Comparison of ENCODE assay signal across 8 cellular contexts in genomic region chr22:24894998-24895397, GRCh38. TPM values are rescaled to one million over a fixed set of nuclear protein-coding genes. Genes with fewer than 3 reads are reported as not detected.
DNase-seq lines count a peak whose midpoint lies in the region; ATAC-seq and FAIRE-seq lines count a peak whose summit lies in the region.

No MANE protein-coding gene starts in this region.

- H3K27ac ChIP-seq in SJCRH30: no peak overlapping the region

- peak; percentile 58 for DNase-seq in H7
- peak; percentile 14 to 41 for DNase-seq in SJCRH30
- DNase-seq in left cardiac atrium: peak; percentile 87
- DNase-seq in RCC 7860 (ENCODE audit: low spot score): no peak
- no peak for DNase-seq in activated CD4-positive, alpha-beta memory T cell treated with anti-CD3 and anti-CD28 coated beads for 36 hours

- no peaks in the 10 kb centered on the region for H3K9me3 ChIP-seq in SJCRH30 (replicated peaks)
- no peaks in the 10 kb centered on the region for H3K9me3 ChIP-seq in skeletal muscle satellite cell (replicated peaks; ENCODE audit: low read length)

- H3K4me1 ChIP-seq in SJCRH30 (peaks cover 7% of the 10 kb centered on the region), skeletal muscle satellite cell (ENCODE audit: control insufficient read depth, insufficient read depth, low read length) (peaks cover 21% of the 10 kb centered on the region)

- CTCF ChIA-PET in activated CD4-positive, alpha-beta memory T cell treated with anti-CD3 and anti-CD28 coated beads for 36 hours (lab: Charles Lee): no interaction called here

- peak overlapping the region; percentile 42 for H3K9ac ChIP-seq in skeletal muscle satellite cell (ENCODE audit: low read depth, low read length)

- no peak overlapping the region for H3K4me3 Mint-ChIP-seq in activated CD4-positive, alpha-beta memory T cell treated with anti-CD3 and anti-CD28 coated beads for 36 hours

- no peak for FAIRE-seq in RCC 7860 (lab: Jason Lieb, UNC)

- no peaks in the 10 kb centered on the region for H3K27me3 ChIP-seq in H7 (ENCODE audit: control insufficient read depth, insufficient read depth, low read length)
- H3K27me3 ChIP-seq in SJCRH30: no peaks in the 10 kb centered on the region
- peaks cover 8% of the 10 kb centered on the region for H3K27me3 ChIP-seq in skeletal muscle satellite cell (ENCODE audit: control insufficient read depth, insufficient read depth, low read length)

- H3K4me1 Mint-ChIP-seq in activated CD4-positive, alpha-beta memory T cell treated with anti-CD3 and anti-CD28 coated beads for 36 hours (ENCODE audit: low read depth): no peaks in the 10 kb centered on the region

- no peaks in the 10 kb centered on the region for H3K27me3 Mint-ChIP-seq in activated CD4-positive, alpha-beta memory T cell treated with anti-CD3 and anti-CD28 coated beads for 36 hours

- H3K4me3 ChIP-seq in H7 (ENCODE audit: insufficient read depth, low read depth, low read length) (no peak overlapping the region), SJCRH30 (no peak overlapping the region), skeletal muscle satellite cell (ENCODE audit: low read length) (peak overlapping the region; percentile 36)

- H3K36me3 Mint-ChIP-seq in activated CD4-positive, alpha-beta memory T cell treated with anti-CD3 and anti-CD28 coated beads for 36 hours: no peaks in the 10 kb centered on the region

- peak; percentile 85 to 87 for ATAC-seq in left cardiac atrium
- no peak for ATAC-seq in GM21717 (IDR thresholded peaks at IDR 0.05; ENCODE audit: unreplicated experiment)
- ATAC-seq in GM19395 (IDR thresholded peaks at IDR 0.05; ENCODE audit: unreplicated experiment): no peak

- peak overlapping the region; percentile 73 for H3K4me2 ChIP-seq in skeletal muscle satellite cell (ENCODE audit: low read length)

- intact Hi-C loops in left cardiac atrium (cut with DNase I): no loop called here
- intact Hi-C loops in activated CD4-positive, alpha-beta memory T cell treated with anti-CD3 and anti-CD28 coated beads for 36 hours (cut with micrococcal nuclease): no loop called here

- no peaks in the 10 kb centered on the region for H3K36me3 ChIP-seq in H7 (replicated peaks; ENCODE audit: control insufficient read depth, insufficient read depth, low read length)
- H3K36me3 ChIP-seq in SJCRH30: no peaks in the 10 kb centered on the region
- H3K36me3 ChIP-seq in skeletal muscle satellite cell (ENCODE audit: insufficient read depth, low read length): no peaks in the 10 kb centered on the region

- no peak overlapping the region for H3K27ac Mint-ChIP-seq in activated CD4-positive, alpha-beta memory T cell treated with anti-CD3 and anti-CD28 coated beads for 36 hours

- H3K9me3 Mint-ChIP-seq in activated CD4-positive, alpha-beta memory T cell treated with anti-CD3 and anti-CD28 coated beads for 36 hours: no peaks in the 10 kb centered on the region

- POLR2A ChIA-PET in activated CD4-positive, alpha-beta memory T cell treated with anti-CD3 and anti-CD28 coated beads for 36 hours (lab: Charles Lee): no interaction called here

RNA-seq across cellular contexts. Expression of gene LHFPL7, which starts 51.5 kb away (rescaled TPM):
- total RNA-seq in H7 (2014; rRNA removed; shearing (Covaris generic)): not detected in 2 replicates
- total RNA-seq in SJCRH30 (2014; rRNA removed; shearing (Covaris generic)): not detected in 2 replicates
- total RNA-seq in left cardiac atrium: not detected
- total RNA-seq in skeletal muscle satellite cell (2012; rRNA removed): not detected in 2 replicates
- total RNA-seq in activated CD4-positive, alpha-beta memory T cell treated with anti-CD3 and anti-CD28 coated beads for 36 hours: not detected

RNA-seq across cellular contexts. Expression of gene KIAA1671, which starts 57.5 kb away (rescaled TPM):
- total RNA-seq in H7 (2014; rRNA removed; shearing (Covaris generic)): 7.3 and 9.2 TPM in 2 replicates
- total RNA-seq in SJCRH30 (2014; rRNA removed; shearing (Covaris generic)): 19.7 and 20.4 TPM in 2 replicates
- total RNA-seq in left cardiac atrium: 10 to 100 TPM; 18.2 to 20.7 TPM
- total RNA-seq in skeletal muscle satellite cell (2012; rRNA removed): 4.2 and 4.3 TPM in 2 replicates
- 1 to 10 TPM; 6.5 to 6.8 TPM for total RNA-seq in activated CD4-positive, alpha-beta memory T cell treated with anti-CD3 and anti-CD28 coated beads for 36 hours

Comparison
In these comparisons a context has a peak if more than half of its experiments do, and no peak if none do; other contexts are left out.
1. DNase-seq: peak in H7 (single experiment), SJCRH30 (2 of 2) and left cardiac atrium (single experiment); none in RCC 7860 (single experiment) and activated CD4-positive, alpha-beta memory T cell treated with anti-CD3 and anti-CD28 coated beads for 36 hours (single experiment).
2. ATAC-seq: peak in left cardiac atrium (2 of 2); none in GM21717 (single experiment) and GM19395 (single experiment).